In the genomic region with DNA sequence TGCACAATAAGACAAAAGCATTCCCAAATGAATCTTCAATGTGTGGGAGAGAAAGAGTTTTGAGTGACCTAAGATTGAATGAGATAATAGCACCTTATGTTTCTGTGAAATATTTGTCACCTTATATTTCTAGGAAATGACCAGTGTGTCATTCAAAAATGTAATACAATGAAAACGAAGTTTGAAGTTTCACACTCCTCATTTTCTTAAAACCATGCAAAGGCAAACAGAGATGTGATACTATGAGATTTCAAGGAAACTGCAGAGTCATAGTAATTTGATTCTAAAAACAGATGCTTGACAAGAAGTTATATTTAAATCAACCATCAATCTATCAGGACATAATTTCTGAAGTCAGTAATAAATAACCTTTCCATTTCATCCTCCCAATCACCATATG, we compare ENCODE assay signal across 11 cellular contexts.
"Had no signal": no experiment of that assay in that cellular context is flagged by ENCODE, and none has a peak within 500 bp of the region (broad histone marks: within the 10 kb centered on the region; RNA-seq: fewer than 3 reads in every experiment).

No MANE protein-coding gene starts in this region.

- H3K9me3 Mint-ChIP-seq: activated naive CD8-positive, alpha-beta T cell treated with anti-CD3 and anti-CD28 coated beads for 36 hours had no signal

- H3K9me3 ChIP-seq: tibial nerve had no signal

- H3K4me3 ChIP-seq: smooth muscle cell, tibial nerve had no signal

- H3K36me3 Mint-ChIP-seq: activated naive CD8-positive, alpha-beta T cell treated with anti-CD3 and anti-CD28 coated beads for 36 hours had no signal

- H3K27me3 ChIP-seq: tibial nerve had no signal

- H3K27ac ChIP-seq: tibial nerve had no signal

- DNase-seq: activated CD4-positive, alpha-beta T cell treated with anti-CD3 and anti-CD28 coated beads, Interleukin-2, amount 50 U/mL, for 48 hours; activated CD8-positive, alpha-beta memory T cell treated with anti-CD3 and anti-CD28 coated beads, Interleukin-2, amount 50 U/mL, for 48 hours; activated naive CD8-positive, alpha-beta T cell treated with anti-CD3 and anti-CD28 coated beads for 36 hours; anterior cingulate cortex; dermis blood vessel endothelial cell; hippocampal formation; nucleus accumbens; right cardiac atrium; T-helper 2 cell had no signal

- ATAC-seq: right cardiac atrium had no signal

- H3K27ac Mint-ChIP-seq: activated naive CD8-positive, alpha-beta T cell treated with anti-CD3 and anti-CD28 coated beads for 36 hours had no signal

- H3K36me3 ChIP-seq: tibial nerve had no signal

- H3K4me3 Mint-ChIP-seq: activated naive CD8-positive, alpha-beta T cell treated with anti-CD3 and anti-CD28 coated beads for 36 hours had no signal

- H3K27me3 Mint-ChIP-seq: activated naive CD8-positive, alpha-beta T cell treated with anti-CD3 and anti-CD28 coated beads for 36 hours had no signal

- H3K4me2 ChIP-seq: smooth muscle cell had no signal
